ENCODE assay signal across 18 cellular contexts in the genomic region with DNA sequence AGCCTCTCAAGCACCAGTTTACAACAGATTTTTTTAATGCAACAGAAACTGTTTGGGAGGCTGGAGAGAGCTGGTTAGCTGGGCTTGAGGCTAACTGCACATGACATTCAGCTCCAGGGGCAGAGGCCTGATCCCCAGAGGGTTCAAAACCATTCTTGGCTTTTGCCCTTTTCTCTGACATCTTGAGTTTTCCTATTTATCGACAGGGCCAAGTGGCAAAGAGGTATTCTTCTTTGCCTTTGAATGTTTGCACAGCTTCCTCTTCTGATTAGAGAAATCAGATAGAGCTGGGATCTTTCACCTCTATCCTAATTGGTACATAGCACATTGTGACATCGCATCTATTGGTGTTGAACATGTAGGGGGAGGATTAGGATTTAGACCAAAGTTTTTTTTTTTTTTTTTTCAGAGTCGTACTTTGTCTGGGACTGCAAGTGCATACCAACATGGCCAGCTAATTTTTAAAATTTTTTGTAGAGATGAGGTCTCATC.
A peak's percentile ranks its signal among the peaks of the same experiment; 100 is the strongest.
DNase-seq lines count a peak whose midpoint lies in the region; ATAC-seq and TF ChIP-seq lines count a peak whose summit lies in the region.
"Had no signal": no experiment of that assay in that cellular context is flagged by ENCODE, and none has a peak within 500 bp of the region (broad histone marks: within the 10 kb centered on the region; RNA-seq: fewer than 3 reads in every experiment).

No MANE protein-coding gene starts in this region.

- no peak overlapping the region for H3K4me2 ChIP-seq in HCT116 (ENCODE audit: low read length)
- no peak overlapping the region for H3K4me2 ChIP-seq in mesendoderm (ENCODE audit: low read length)

- H3K36me3 ChIP-seq in HCT116 (ENCODE audit: control insufficient read depth in 1 of 2, insufficient read depth in 2 of 2, low read length in 2 of 2) (no peaks in the 10 kb centered on the region), mesendoderm (ENCODE audit: control insufficient read depth, insufficient read depth, low read length) (no peaks in the 10 kb centered on the region)
- H3K36me3 ChIP-seq: Peyer's patch had no signal

- H3K9ac ChIP-seq in HCT116 (ENCODE audit: low read length): no peak overlapping the region
- no peak overlapping the region for H3K9ac ChIP-seq in mesendoderm (ENCODE audit: low read length)

- TF ChIP-seq POLR2A in HCT116 (IDR thresholded peaks at IDR 0.05; ENCODE audit: borderline replicate concordance, extremely low read depth, insufficient read depth, insufficient read length): no peak

- no peak overlapping the region for H3K18ac ChIP-seq in mesendoderm (ENCODE audit: low read length)

- BruUV-seq in HCT116 (replicated peaks; lab: Mats Ljungman, UMichigan): no TSS peak

- no peak for TF ChIP-seq RAD21 in HCT116 (IDR thresholded peaks at IDR 0.05; ENCODE audit: low read depth)

- no peaks in the 10 kb centered on the region for H3K9me2 ChIP-seq in HCT116 (ENCODE audit: insufficient read depth)

- H2AFZ ChIP-seq in HCT116 (ENCODE audit: low read depth, low read length, poor library complexity, severe bottlenecking): peak overlapping the region; percentile 4

- RAD21 ChIA-PET in HCT116 (lab: Charles Lee; ENCODE audit: low non-redundant PET in 1 of 2, low total read pairs in 2 of 2, uncharacterized antibody in 2 of 2, unreplicated experiment in 2 of 2): no interaction called here

- H2BK15ac ChIP-seq in mesendoderm (replicated peaks; ENCODE audit: low read depth): no peak overlapping the region

- H3K4me1 ChIP-seq in HCT116 (ENCODE audit: control insufficient read depth in 1 of 2, insufficient read depth in 2 of 2, low read length in 2 of 2) (peaks cover 6 to 26% of the 10 kb centered on the region in 2 experiments; a peak in 3 of 4 replicates), mesendoderm (ENCODE audit: control insufficient read depth, low read depth, low read length) (no peaks in the 10 kb centered on the region)
- H3K4me1 ChIP-seq: Peyer's patch had no signal

- no peak overlapping the region for H3K4ac ChIP-seq in mesendoderm (ENCODE audit: low read depth, low read length)

- no peaks in the 10 kb centered on the region for H3K79me1 ChIP-seq in mesendoderm (ENCODE audit: low read length)

- no peak for TF ChIP-seq CTCF in 22Rv1 (IDR thresholded peaks at IDR 0.05)
- no peak for TF ChIP-seq CTCF in HCT116 (IDR thresholded peaks at IDR 0.05 in 2 of 3, conservative IDR thresholded peaks at IDR 0.05 in 1 of 3; ENCODE audit: borderline replicate concordance in 1 of 3, insufficient read depth in 1 of 3, low read depth in 2 of 3, low read length in 2 of 3)

- in situ Hi-C loops in SK-MEL-5 (cut with HindIII; ENCODE audit: low pct_unique_long_range_greater_than_20kb, low sequenced_read_pairs): no loop called here

- POLR2A ChIA-PET in HCT116 (lab: Charles Lee): interaction anchor here (0.7 kb wide), 1 partner anchor 1031 kb away, joined by 4 read pairs; no protein-coding TSS in a partner anchor

- H2BK5ac ChIP-seq in mesendoderm (ENCODE audit: low read length): no peak overlapping the region

- H4K5ac ChIP-seq in mesendoderm (ENCODE audit: low read length): no peak overlapping the region

- H2AK5ac ChIP-seq in mesendoderm (ENCODE audit: low read length): no peak overlapping the region

- no peaks in the 10 kb centered on the region for H3K9me3 ChIP-seq in HCT116 (ENCODE audit: control insufficient read depth in 1 of 2, insufficient read depth in 1 of 2, low read depth in 1 of 2, low read length in 2 of 2)
- H3K9me3 ChIP-seq: Peyer's patch had no signal

- H3K56ac ChIP-seq in mesendoderm (ENCODE audit: low read length): no peak overlapping the region

- H3K23ac ChIP-seq in mesendoderm (ENCODE audit: low read length): no peak overlapping the region

- CTCF ChIA-PET in HCT116 (lab: Charles Lee): interaction anchor here (0.6 to 2.8 kb wide), 9 partner anchors 10 to 1121 kb away, joined by 3 to 10 read pairs (median 3); partner anchors contain the start of gene PLK2

- peak overlapping the region; percentile 22 for H3K27ac ChIP-seq in 22Rv1
- H3K27ac ChIP-seq in HCT116 (ENCODE audit: low read depth, low read length): no peak overlapping the region
- H3K27ac ChIP-seq in mesendoderm (ENCODE audit: low read depth, low read length): no peak overlapping the region
- H3K27ac ChIP-seq: Peyer's patch, SK-N-MC had no signal

- no peaks in the 10 kb centered on the region for H3K79me2 ChIP-seq in HCT116 (ENCODE audit: insufficient read depth, low read length)
- H3K79me2 ChIP-seq in mesendoderm (ENCODE audit: control insufficient read depth, insufficient read depth, low read length): no peaks in the 10 kb centered on the region

- H3K4me3 ChIP-seq in HCT116 (replicated peaks in 1 of 2; ENCODE audit: low read depth in 1 of 2, low read length in 2 of 2) (no peak overlapping the region), mesendoderm (ENCODE audit: low read length) (no peak overlapping the region)
- H3K4me3 ChIP-seq: Peyer's patch, SK-N-MC had no signal

- H3K27me3 ChIP-seq in HCT116 (ENCODE audit: insufficient read depth, low read length) (no peaks in the 10 kb centered on the region), mesendoderm (ENCODE audit: insufficient read depth, low read length, poor library complexity) (no peaks in the 10 kb centered on the region)
- H3K27me3 ChIP-seq: Peyer's patch had no signal

- no peak for ATAC-seq in HCT116
- no peak for ATAC-seq in HG03521 (IDR thresholded peaks at IDR 0.05; ENCODE audit: unreplicated experiment)
- no peak for ATAC-seq in GM21381 (IDR thresholded peaks at IDR 0.05; ENCODE audit: unreplicated experiment)

- no peak overlapping the region for H2BK120ac ChIP-seq in mesendoderm (ENCODE audit: low read depth, low read length)

- peak overlapping the region; percentile 13 for H4K8ac ChIP-seq in mesendoderm (ENCODE audit: low read depth, low read length)

- no peak for DNase-seq in HCT116 (ENCODE audit: low read depth, low spot score)
- DNase-seq in SK-MEL-5 (ENCODE audit: low read depth, low spot score): peak; percentile 26
- DNase-seq in mesendoderm: no peak
- no peak for DNase-seq in GOT3 (lab: John Stamatoyannopoulos, UW)
- DNase-seq in CD1c-positive myeloid dendritic cell (ENCODE audit: extremely low spot score): no peak
- DNase-seq: C1 segment of cervical spinal cord; CD8-positive, alpha-beta memory T cell; DMS79 treated with DMSO at 0.1 percent for 48 hours; KG1; NCI-H2029; NCI-H524 treated with DMSO at 0.1 percent for 48 hours; NCI-H774; Peyer's patch; SHP77 treated with DMSO at 0.1 percent for 48 hours had no signal

- intact Hi-C loops in HCT116 (cut with micrococcal nuclease): loop anchor here (1.0 kb wide), 1 partner anchor 94 kb away; no protein-coding TSS in a partner anchor

- no CpG with 5 or more reads among the region's 3 CpGs for WGBS in mesendoderm (ENCODE audit: extremely low coverage, insufficient coverage, low lambda C conversion rate)

- H4K20me1 ChIP-seq in HCT116 (ENCODE audit: insufficient read depth): no peaks in the 10 kb centered on the region

TF ChIP-seq in HCT116, 20 proteins besides CTCF, POLR2A, EP300 and RAD21:
- TF ChIP-seq FOSL1 (IDR thresholded peaks at IDR 0.05; ENCODE audit: low read depth): no peak
- no peak for TF ChIP-seq REST (IDR thresholded peaks at IDR 0.05; ENCODE audit: low read depth)
- no peak for TF ChIP-seq JUND (IDR thresholded peaks at IDR 0.05)
- no peak for TF ChIP-seq ZNF274 (IDR thresholded peaks at IDR 0.05; ENCODE audit: low read depth, low read length)
- no peak for TF ChIP-seq CBX3 (IDR thresholded peaks at IDR 0.05; ENCODE audit: low read depth)
- no peak for TF ChIP-seq EZH2 (IDR thresholded peaks at IDR 0.05)
